ENCODE assay signal across 17 cellular contexts in the genomic region with DNA sequence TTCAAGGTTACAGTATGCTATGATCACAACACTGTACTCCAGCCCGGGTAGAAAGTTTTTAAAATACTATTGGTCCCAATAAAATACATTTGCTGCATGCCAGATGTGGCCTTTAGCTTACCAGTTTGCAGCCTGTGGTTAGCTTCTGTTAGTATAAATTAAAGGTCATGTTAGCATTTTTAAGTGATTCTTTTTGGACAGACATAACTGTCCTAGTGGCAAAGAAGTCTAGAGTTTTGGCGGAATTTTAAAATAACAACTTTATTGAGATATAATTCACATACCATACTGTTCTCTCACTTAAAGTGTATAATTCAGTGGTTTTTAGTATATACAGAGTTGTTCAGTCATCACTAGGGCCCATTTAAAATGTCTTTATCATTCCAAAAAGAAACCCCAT. TPM values are rescaled to one million over a fixed set of nuclear protein-coding genes. Genes with fewer than 3 reads are reported as not detected.
DNase-seq lines count a peak whose midpoint lies in the region; ATAC-seq and TF ChIP-seq lines count a peak whose summit lies in the region.
"Had no signal": no experiment of that assay in that cellular context is flagged by ENCODE, and none has a peak within 500 bp of the region (broad histone marks: within the 10 kb centered on the region; RNA-seq: fewer than 3 reads in every experiment).

No MANE protein-coding gene starts in this region.

- intact Hi-C loops in activated CD8-positive, alpha-beta T cell treated with anti-CD3 and anti-CD28 coated beads for 36 hours (cut with micrococcal nuclease): no loop called here

- no peak overlapping the region for H3K4ac ChIP-seq in trophoblast cell (ENCODE audit: low read depth, low read length)

- H2BK120ac ChIP-seq in trophoblast cell (ENCODE audit: insufficient read depth, low read length, poor library complexity): no peak overlapping the region

- H3F3A ChIP-seq in smooth muscle cell (ENCODE audit: low read depth): peaks cover 16% of the 10 kb centered on the region

- no peaks in the 10 kb centered on the region for H3K9me3 ChIP-seq in smooth muscle cell (replicated peaks; ENCODE audit: low read depth)
- no peaks in the 10 kb centered on the region for H3K9me3 ChIP-seq in trophoblast cell (ENCODE audit: insufficient read depth, low read depth, low read length)

- no peak overlapping the region for H3K4me3 Mint-ChIP-seq in activated CD8-positive, alpha-beta T cell treated with anti-CD3 and anti-CD28 coated beads for 36 hours
- H3K4me3 Mint-ChIP-seq in activated CD8-positive, alpha-beta T cell treated with anti-CD3 and anti-CD28 coated beads, Interleukin-2, amount 10 ng/mL, durations not matched to agents 7 days and 5 days: no peak overlapping the region
- H3K4me3 Mint-ChIP-seq in effector memory CD8-positive, alpha-beta T cell: no peak overlapping the region
- H3K4me3 Mint-ChIP-seq: B cell; CD4-positive, CD25-positive, alpha-beta regulatory T cell had no signal

- no peaks in the 10 kb centered on the region for H3K4me1 ChIP-seq in smooth muscle cell (ENCODE audit: low read depth)
- no peaks in the 10 kb centered on the region for H3K4me1 ChIP-seq in trophoblast cell (ENCODE audit: control insufficient read depth in 1 of 2, insufficient read depth in 2 of 2, low read length in 2 of 2)

- H3K9ac ChIP-seq in smooth muscle cell (ENCODE audit: low read depth): no peak overlapping the region
- H3K9ac ChIP-seq in trophoblast cell (ENCODE audit: low read length): no peak overlapping the region
- H3K9ac ChIP-seq: GM23248 had no signal

- no peak for TF ChIP-seq CTCF in activated CD8-positive, alpha-beta T cell treated with anti-CD3 and anti-CD28 coated beads for 36 hours (IDR thresholded peaks at IDR 0.05)
- TF ChIP-seq CTCF in smooth muscle cell (IDR thresholded peaks at IDR 0.05; ENCODE audit: borderline replicate concordance, insufficient read depth, poor library complexity, severe bottlenecking): no peak

- POLR2A ChIA-PET in activated CD8-positive, alpha-beta T cell treated with anti-CD3 and anti-CD28 coated beads for 36 hours (lab: Charles Lee): interaction anchor here (1.0 kb wide), 1 partner anchor 18 kb away, joined by 3 read pairs; no protein-coding TSS in a partner anchor
- POLR2A ChIA-PET in activated CD8-positive, alpha-beta T cell treated with anti-CD3 and anti-CD28 coated beads, Interleukin-2, amount 10 ng/mL, durations not matched to agents 7 days and 5 days (lab: Charles Lee): no interaction called here

- H3K9me3 Mint-ChIP-seq in activated CD8-positive, alpha-beta T cell treated with anti-CD3 and anti-CD28 coated beads for 36 hours: no peaks in the 10 kb centered on the region
- no peaks in the 10 kb centered on the region for H3K9me3 Mint-ChIP-seq in activated CD8-positive, alpha-beta T cell treated with anti-CD3 and anti-CD28 coated beads, Interleukin-2, amount 10 ng/mL, durations not matched to agents 7 days and 5 days (ENCODE audit: insufficient read depth)
- no peaks in the 10 kb centered on the region for H3K9me3 Mint-ChIP-seq in effector memory CD8-positive, alpha-beta T cell
- H3K9me3 Mint-ChIP-seq: CD4-positive, CD25-positive, alpha-beta regulatory T cell had no signal

- H3K79me1 ChIP-seq in trophoblast cell (ENCODE audit: low read length): no peaks in the 10 kb centered on the region

- H2BK5ac ChIP-seq in trophoblast cell (ENCODE audit: low read depth, low read length, poor library complexity): no peak overlapping the region

- no peak overlapping the region for H3K23ac ChIP-seq in trophoblast cell (ENCODE audit: low read length)

- H3K14ac ChIP-seq in trophoblast cell (ENCODE audit: low read length): no peak overlapping the region

- H3K4me2 ChIP-seq in smooth muscle cell (no peak overlapping the region), trophoblast cell (ENCODE audit: low read length) (no peak overlapping the region)

- peaks cover 58% of the 10 kb centered on the region for H3K36me3 Mint-ChIP-seq in activated CD8-positive, alpha-beta T cell treated with anti-CD3 and anti-CD28 coated beads for 36 hours (ENCODE audit: low read depth)
- H3K36me3 Mint-ChIP-seq in activated CD8-positive, alpha-beta T cell treated with anti-CD3 and anti-CD28 coated beads, Interleukin-2, amount 10 ng/mL, durations not matched to agents 7 days and 5 days (ENCODE audit: low read depth): peaks cover 67% of the 10 kb centered on the region
- peaks cover 59% of the 10 kb centered on the region for H3K36me3 Mint-ChIP-seq in effector memory CD8-positive, alpha-beta T cell (ENCODE audit: insufficient read depth)

- WGBS in smooth muscle cell (ENCODE audit: low lambda C conversion rate): 70% methylated on average over 2 of the region's 2 CpGs
- no CpG with 5 or more reads among the region's 2 CpGs for WGBS in trophoblast cell (ENCODE audit: extremely low coverage, insufficient coverage, insufficient read length)

- peaks cover 82% of the 10 kb centered on the region for H4K20me1 ChIP-seq in smooth muscle cell (ENCODE audit: low read depth)

- H3K18ac ChIP-seq in trophoblast cell (ENCODE audit: low read length): no peak overlapping the region

- no peak overlapping the region for H2BK12ac ChIP-seq in trophoblast cell (ENCODE audit: low read length)

- no peak overlapping the region for H4K91ac ChIP-seq in trophoblast cell (ENCODE audit: low read depth, low read length)

- H2AFZ ChIP-seq in smooth muscle cell (ENCODE audit: low read depth) (no peak overlapping the region), trophoblast cell (ENCODE audit: insufficient read depth, low read length, poor library complexity) (no peak overlapping the region)
- H2AFZ ChIP-seq: GM23248 had no signal

- peak overlapping the region; percentile 77 for H3K27ac Mint-ChIP-seq in activated CD8-positive, alpha-beta T cell treated with anti-CD3 and anti-CD28 coated beads for 36 hours
- H3K27ac Mint-ChIP-seq in activated CD8-positive, alpha-beta T cell treated with anti-CD3 and anti-CD28 coated beads, Interleukin-2, amount 10 ng/mL, durations not matched to agents 7 days and 5 days: no peak overlapping the region
- H3K27ac Mint-ChIP-seq in effector memory CD8-positive, alpha-beta T cell: peak overlapping the region; percentile 70 to 78
- H3K27ac Mint-ChIP-seq: B cell had no signal

- H4K12ac ChIP-seq in trophoblast cell (ENCODE audit: low read depth, low read length): no peak overlapping the region

- DNase-seq in activated CD8-positive, alpha-beta T cell treated with anti-CD3 and anti-CD28 coated beads for 36 hours: no peak
- no peak for DNase-seq in activated CD8-positive, alpha-beta T cell treated with anti-CD3 and anti-CD28 coated beads, Interleukin-2, amount 10 ng/mL, durations not matched to agents 7 days and 5 days
- peak; percentile 53 for DNase-seq in EH (ENCODE audit: low read depth)
- no peak for DNase-seq in effector memory CD8-positive, alpha-beta T cell
- DNase-seq in smooth muscle cell (lab: John Stamatoyannopoulos, UW; ENCODE audit: unreplicated experiment): no peak
- DNase-seq in trophoblast cell: no peak
- DNase-seq in NCI-H1105 (lab: John Stamatoyannopoulos, UW): no peak
- DNase-seq: 8988T; CD4-positive, CD25-positive, alpha-beta regulatory T cell; DMS153; GF-D8; MM.1S; NCI-H1092 treated with DMSO at 0.1 percent for 48 hours had no signal

- H2AK5ac ChIP-seq in trophoblast cell (ENCODE audit: low read length): no peak overlapping the region

- peak overlapping the region; percentile 28 for H3K27ac ChIP-seq in smooth muscle cell (ENCODE audit: low read depth)
- no peak overlapping the region for H3K27ac ChIP-seq in trophoblast cell (ENCODE audit: low read depth, low read length)
- H3K27ac ChIP-seq: GM23248 had no signal

- H3K4me1 Mint-ChIP-seq in activated CD8-positive, alpha-beta T cell treated with anti-CD3 and anti-CD28 coated beads for 36 hours (ENCODE audit: low read depth): peaks cover 18% of the 10 kb centered on the region
- H3K4me1 Mint-ChIP-seq in activated CD8-positive, alpha-beta T cell treated with anti-CD3 and anti-CD28 coated beads, Interleukin-2, amount 10 ng/mL, durations not matched to agents 7 days and 5 days (ENCODE audit: low read depth): no peaks in the 10 kb centered on the region
- H3K4me1 Mint-ChIP-seq in effector memory CD8-positive, alpha-beta T cell (ENCODE audit: low read depth in 2 of 2): peaks cover 3 to 6% of the 10 kb centered on the region in 2 donors
- H3K4me1 Mint-ChIP-seq: B cell had no signal

- H3K79me2 ChIP-seq in smooth muscle cell (ENCODE audit: low read depth) (peaks cover 48% of the 10 kb centered on the region), trophoblast cell (ENCODE audit: control insufficient read depth, insufficient read depth, low read length, poor library complexity) (no peaks in the 10 kb centered on the region)

- no peak overlapping the region for H4K8ac ChIP-seq in trophoblast cell (ENCODE audit: low read depth, low read length)

- H3K4me3 ChIP-seq in smooth muscle cell (no peak overlapping the region), trophoblast cell (ENCODE audit: low read depth, low read length) (no peak overlapping the region)
- H3K4me3 ChIP-seq: GM23248 had no signal

- CTCF ChIA-PET in activated CD8-positive, alpha-beta T cell treated with anti-CD3 and anti-CD28 coated beads for 36 hours (lab: Charles Lee): interaction anchor here (1.0 to 1.3 kb wide), 2 partner anchors 9 to 14 kb away, joined by 3 to 7 read pairs; no protein-coding TSS in a partner anchor
- CTCF ChIA-PET in activated CD8-positive, alpha-beta T cell treated with anti-CD3 and anti-CD28 coated beads, Interleukin-2, amount 10 ng/mL, durations not matched to agents 7 days and 5 days (lab: Charles Lee): interaction anchor here (0.8 to 2.0 kb wide), 2 partner anchors 15 to 16 kb away, joined by 3 to 5 read pairs; no protein-coding TSS in a partner anchor

- H3K27me3 ChIP-seq in smooth muscle cell (ENCODE audit: low read depth) (no peaks in the 10 kb centered on the region), trophoblast cell (ENCODE audit: insufficient read depth, low read length) (no peaks in the 10 kb centered on the region)

- H3K27me3 Mint-ChIP-seq in activated CD8-positive, alpha-beta T cell treated with anti-CD3 and anti-CD28 coated beads for 36 hours: no peaks in the 10 kb centered on the region
- H3K27me3 Mint-ChIP-seq in activated CD8-positive, alpha-beta T cell treated with anti-CD3 and anti-CD28 coated beads, Interleukin-2, amount 10 ng/mL, durations not matched to agents 7 days and 5 days (ENCODE audit: low read depth): no peaks in the 10 kb centered on the region
- H3K27me3 Mint-ChIP-seq in effector memory CD8-positive, alpha-beta T cell: no peaks in the 10 kb centered on the region
- H3K27me3 Mint-ChIP-seq: B cell; CD4-positive, CD25-positive, alpha-beta regulatory T cell had no signal

- no peak for ATAC-seq in activated CD8-positive, alpha-beta T cell treated with anti-CD3 and anti-CD28 coated beads for 36 hours
- no peak for ATAC-seq in activated CD8-positive, alpha-beta T cell treated with anti-CD3 and anti-CD28 coated beads, Interleukin-2, amount 10 ng/mL, durations not matched to agents 7 days and 5 days
- ATAC-seq in effector memory CD8-positive, alpha-beta T cell (replicated peaks): no peak
- no peak for ATAC-seq in HG02610 (IDR thresholded peaks at IDR 0.05; ENCODE audit: unreplicated experiment)
- ATAC-seq: Panc1 had no signal

- peaks cover 42% of the 10 kb centered on the region for H3K36me3 ChIP-seq in smooth muscle cell (ENCODE audit: low read depth)
- H3K36me3 ChIP-seq in trophoblast cell (ENCODE audit: control insufficient read depth in 1 of 2, insufficient read depth in 2 of 2, low read length in 2 of 2): peaks cover 40 to 51% of the 10 kb centered on the region in 2 experiments

RNA-seq across cellular contexts. Expression of gene TMEM39B, which starts 24.3 kb away (rescaled TPM):
- 10 to 100 TPM; 25.3 to 27.7 TPM for total RNA-seq in activated CD8-positive, alpha-beta T cell treated with anti-CD3 and anti-CD28 coated beads for 36 hours
- 10 to 100 TPM; 32.6 to 36.2 TPM for total RNA-seq in activated CD8-positive, alpha-beta T cell treated with anti-CD3 and anti-CD28 coated beads, Interleukin-2, amount 10 ng/mL, durations not matched to agents 7 days and 5 days
- 9.2 and 9.4 TPM in 2 replicates for total RNA-seq in smooth muscle cell
- 4.4 and 7.5 TPM in 2 replicates for polyA plus RNA-seq in smooth muscle cell
- polyA plus RNA-seq in trophoblast cell (2013): 10.1 and 11.0 TPM in 2 replicates

RNA-seq across cellular contexts. Expression of gene KHDRBS1, which starts 34.8 kb away (rescaled TPM):
- 100 to 1,000 TPM; 201 to 203 TPM for total RNA-seq in activated CD8-positive, alpha-beta T cell treated with anti-CD3 and anti-CD28 coated beads for 36 hours
- total RNA-seq in activated CD8-positive, alpha-beta T cell treated with anti-CD3 and anti-CD28 coated beads, Interleukin-2, amount 10 ng/mL, durations not matched to agents 7 days and 5 days: 100 to 1,000 TPM; 194 to 197 TPM
- 80.4 and 90.6 TPM in 2 replicates for total RNA-seq in smooth muscle cell
- 85.0 and 86.5 TPM in 2 replicates for polyA plus RNA-seq in smooth muscle cell
- polyA plus RNA-seq in trophoblast cell (2013): 145 and 147 TPM in 2 replicates

RNA-seq across cellular contexts. Expression of gene KPNA6, which starts 59.4 kb away (rescaled TPM):
- total RNA-seq in activated CD8-positive, alpha-beta T cell treated with anti-CD3 and anti-CD28 coated beads for 36 hours: 10 to 100 TPM; 70.8 to 74.3 TPM
- total RNA-seq in activated CD8-positive, alpha-beta T cell treated with anti-CD3 and anti-CD28 coated beads, Interleukin-2, amount 10 ng/mL, durations not matched to agents 7 days and 5 days: 10 to 100 TPM; 65.7 to 67.2 TPM
- 35.8 and 40.9 TPM in 2 replicates for total RNA-seq in smooth muscle cell
- 22.3 and 29.1 TPM in 2 replicates for polyA plus RNA-seq in smooth muscle cell
- polyA plus RNA-seq in trophoblast cell (2013): 32.5 and 34.1 TPM in 2 replicates
